28 cellular contexts compared by ENCODE assay signal in the genomic region with DNA sequence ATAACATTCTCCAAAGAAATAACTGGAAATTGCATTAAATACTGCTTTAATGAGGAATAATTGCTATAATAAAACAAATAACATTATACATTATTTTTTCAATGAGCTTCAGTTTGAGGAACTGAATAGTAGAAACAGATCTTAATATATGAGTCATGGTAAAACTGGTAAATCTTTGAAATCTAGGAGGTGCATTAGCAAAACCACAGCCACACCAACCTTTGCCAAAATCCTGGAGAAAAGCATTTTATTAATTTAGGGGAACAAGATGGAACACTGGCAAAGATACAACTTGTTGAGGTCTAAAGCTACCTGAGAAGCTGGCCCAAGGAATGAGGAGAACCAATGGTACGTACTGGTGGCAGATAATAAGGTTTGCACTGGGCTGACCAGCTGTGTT.
"Had no signal": no experiment of that assay in that cellular context is flagged by ENCODE, and none has a peak within 500 bp of the region (broad histone marks: within the 10 kb centered on the region; RNA-seq: fewer than 3 reads in every experiment).

No MANE protein-coding gene starts in this region.

- H3K4me1 ChIP-seq: neural progenitor cell, thyroid gland, vagina had no signal

- H3K36me3 ChIP-seq: adrenal gland, esophagus squamous epithelium, gastroesophageal sphincter, neural progenitor cell, stomach, thyroid gland, upper lobe of left lung, vagina had no signal

- H3K4me2 ChIP-seq: neural progenitor cell had no signal

- H3K9ac ChIP-seq: neural progenitor cell had no signal

- DNase-seq: activated CD4-positive, alpha-beta memory T cell treated with anti-CD3 and anti-CD28 coated beads for 36 hours; activated CD4-positive, alpha-beta T cell treated with anti-CD3 and anti-CD28 coated beads for 48 hours; activated CD8-positive, alpha-beta memory T cell treated with anti-CD3 and anti-CD28 coated beads, Interleukin-2, amount 50 U/mL, for 4 hours; activated effector memory CD4-positive, alpha-beta T cell treated with anti-CD3 and anti-CD28 coated beads, Interleukin-2, amount 50 U/mL, for 16 hours; activated naive CD4-positive, alpha-beta T cell treated with anti-CD3 and anti-CD28 coated beads for 36 hours; activated naive CD8-positive, alpha-beta T cell treated with anti-CD3 and anti-CD28 coated beads for 36 hours; activated T-cell treated with anti-CD3 and anti-CD28 coated beads, Interleukin-2, amount 50 U/mL, for 1 hour; adrenal gland; dermis blood vessel endothelial cell; effector CD4-positive, alpha-beta T cell; esophagus squamous epithelium; hippocampal formation; kidney; mesenchymal stem cell; naive thymus-derived CD8-positive, alpha-beta T cell; right cardiac atrium; stimulated activated CD4-positive, alpha-beta T cell treated with anti-CD3 and anti-CD28 coated beads, Interleukin-15, amount 100 ng/mL, for 24 hours; stimulated activated CD4-positive, alpha-beta T cell treated with anti-CD3 and anti-CD28 coated beads, Interleukin-2, amount 100 ng/mL, for 24 hours; stimulated activated naive B cell treated with anti-CD40 and anti-IgM and Interleukin-4, amounts not matched to agents 10 μg/mL and 1 μg/mL and 100 μg/mL, for 72 hours; stomach; T-helper 9 cell; thyroid gland; upper lobe of left lung had no signal

- H2AFZ ChIP-seq: neural progenitor cell had no signal

- ATAC-seq: gastroesophageal sphincter; naive thymus-derived CD8-positive, alpha-beta T cell; right cardiac atrium; stimulated activated naive B cell treated with anti-CD40 and anti-IgM and Interleukin-4, amounts not matched to agents 10 μg/mL and 1 μg/mL and 100 μg/mL, for 72 hours had no signal

- H3K4me3 ChIP-seq: adrenal gland, esophagus squamous epithelium, gastroesophageal sphincter, neural progenitor cell, stomach, thyroid gland, upper lobe of left lung, vagina had no signal

- H3K27ac ChIP-seq: adrenal gland, epithelial cell of prostate, esophagus squamous epithelium, gastroesophageal sphincter, neural progenitor cell, stomach, thyroid gland, upper lobe of left lung, vagina, VCaP had no signal

- H3K9me3 ChIP-seq: adrenal gland, esophagus squamous epithelium, gastroesophageal sphincter, stomach, thyroid gland, upper lobe of left lung, vagina had no signal

- H3K27me3 ChIP-seq: adrenal gland, esophagus squamous epithelium, gastroesophageal sphincter, neural progenitor cell, stomach, thyroid gland, upper lobe of left lung, vagina had no signal
